Comparison of ENCODE assay signal across 1 cellular context in genomic region chr13:80684525-80685017, GRCh38.
TF ChIP-seq lines count a peak whose summit lies in the region.

No MANE protein-coding gene starts in this region.

TF ChIP-seq in WTC11, 78 proteins besides CTCF, POLR2A, EP300 and RAD21 (continued from another document):
- 0 out of 2 replicates have a peak, but pooled peaks have one; percentile 38 for TF ChIP-seq PRDM15 (CRISPR knock-in tag; IDR thresholded peaks at IDR 0.05)
